Comparison of ENCODE assay signal across 13 cellular contexts in the genomic region with DNA sequence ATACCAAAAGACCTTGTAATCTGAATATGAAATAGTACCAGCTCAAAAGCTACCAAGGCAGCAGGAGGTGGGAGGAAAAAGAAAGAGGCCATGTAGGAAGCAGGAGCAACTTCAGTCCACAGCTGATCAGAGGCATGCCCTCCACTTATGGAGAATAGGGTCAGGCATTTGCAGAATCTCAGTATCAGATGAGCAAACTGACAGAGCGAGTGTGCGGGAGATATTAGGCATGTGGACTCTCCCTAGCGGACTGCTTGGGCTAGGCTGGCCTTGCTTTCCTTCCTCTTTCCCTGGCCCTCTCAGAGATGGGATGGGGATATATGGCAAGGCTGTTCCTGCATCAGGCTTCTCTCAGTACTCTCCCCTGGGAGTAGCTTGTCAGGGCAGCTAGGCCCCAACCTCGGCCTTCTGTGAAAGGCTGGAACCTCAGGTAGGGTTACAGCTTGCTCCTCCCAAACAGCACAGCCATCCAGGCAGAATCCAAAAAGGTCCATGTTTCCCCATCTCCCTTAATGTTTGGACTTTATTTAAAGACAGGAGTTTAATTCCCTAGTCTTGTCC. TPM values are rescaled to one million over a fixed set of nuclear protein-coding genes. Genes with fewer than 3 reads are reported as not detected.
DNase-seq lines count a peak whose midpoint lies in the region; ATAC-seq and TF ChIP-seq lines count a peak whose summit lies in the region.
"Had no signal": no experiment of that assay in that cellular context is flagged by ENCODE, and none has a peak within 500 bp of the region (broad histone marks: within the 10 kb centered on the region; RNA-seq: fewer than 3 reads in every experiment).

No MANE protein-coding gene starts in this region.

- H3K27me3 Mint-ChIP-seq in GM23338 (ENCODE audit: insufficient read depth, low read depth, poor library complexity) = peaks cover 69% of the 10 kb centered on the region
- H3K27me3 Mint-ChIP-seq in activated naive CD8-positive, alpha-beta T cell treated with anti-CD3 and anti-CD28 coated beads, Interleukin-2, amount 50 U/mL, for 24 hours = no peaks in the 10 kb centered on the region
- H3K27me3 Mint-ChIP-seq in nephron (ENCODE audit: low read depth) = peaks cover 30% of the 10 kb centered on the region

- no peak overlapping the region for H3K27ac Mint-ChIP-seq in GM23338
- H3K27ac Mint-ChIP-seq in activated naive CD8-positive, alpha-beta T cell treated with anti-CD3 and anti-CD28 coated beads, Interleukin-2, amount 50 U/mL, for 24 hours = peak overlapping the region; percentile 93
- peak overlapping the region; percentile 67 to 84 (median 75) for H3K27ac Mint-ChIP-seq in nephron

- H3K36me3 Mint-ChIP-seq in GM23338 (ENCODE audit: low read depth) (peaks cover 22% of the 10 kb centered on the region), nephron (ENCODE audit: low read depth) (peaks cover 5% of the 10 kb centered on the region)
- no peaks in the 10 kb centered on the region for H3K36me3 Mint-ChIP-seq in activated naive CD8-positive, alpha-beta T cell treated with anti-CD3 and anti-CD28 coated beads, Interleukin-2, amount 50 U/mL, for 24 hours (ENCODE audit: low read depth)

- H2AFZ ChIP-seq in GM23338 (no peak overlapping the region), osteoblast (ENCODE audit: low read length) (no peak overlapping the region)

- DNase-seq in CD1c-positive myeloid dendritic cell (ENCODE audit: extremely low spot score) (peak; percentile 46), GM23338 (ENCODE audit: low spot score) (no peak), NCI-H1105 treated with DMSO at 0.1 percent for 48 hours (lab: John Stamatoyannopoulos, UW) (no peak), activated gamma-delta T cell (lab: John Stamatoyannopoulos, UW) (no peak), NCI-H2029 treated with DMSO at 0.1 percent for 48 hours (lab: John Stamatoyannopoulos, UW) (no peak), osteoblast (ENCODE audit: insufficient read length, low spot score, missing footprints) (no peak)
- no peak for DNase-seq in activated naive CD8-positive, alpha-beta T cell treated with anti-CD3 and anti-CD28 coated beads, Interleukin-2, amount 50 U/mL, for 24 hours
- DNase-seq: activated CD8-positive, alpha-beta memory T cell treated with anti-CD3 and anti-CD28 coated beads, Interleukin-2, amount 50 U/mL, for 48 hours; GOT3; NCI-H1436 treated with DMSO at 0.1 percent for 48 hours; T-helper 9 cell had no signal

- H3K4me2 ChIP-seq in GM23338 (peak overlapping the region; percentile 86), osteoblast (ENCODE audit: insufficient read depth, low read length) (no peak overlapping the region)

- H3K27me3 ChIP-seq in GM23338 (ENCODE audit: insufficient read depth) = peaks cover 71% of the 10 kb centered on the region
- H3K27me3 ChIP-seq in osteoblast (ENCODE audit: insufficient read depth, low read length) = no peaks in the 10 kb centered on the region

- H3K4me1 ChIP-seq in GM23338 (ENCODE audit: insufficient read depth) (peaks cover 31% of the 10 kb centered on the region), osteoblast (ENCODE audit: insufficient read depth, low read length) (peaks cover 19% of the 10 kb centered on the region)

- peaks cover 10% of the 10 kb centered on the region; the same call in 1 of the 2 replicates for H3K79me2 ChIP-seq in GM23338 (replicated peaks; ENCODE audit: insufficient read depth)
- H3K79me2 ChIP-seq in osteoblast (ENCODE audit: insufficient read depth, low read length) = no peaks in the 10 kb centered on the region

- H3K9me2 ChIP-seq in GM23338 (ENCODE audit: insufficient read depth) = no peaks in the 10 kb centered on the region

- H3K4me1 Mint-ChIP-seq in GM23338 = peaks cover 28% of the 10 kb centered on the region
- H3K4me1 Mint-ChIP-seq in activated naive CD8-positive, alpha-beta T cell treated with anti-CD3 and anti-CD28 coated beads, Interleukin-2, amount 50 U/mL, for 24 hours = peaks cover 87% of the 10 kb centered on the region
- H3K4me1 Mint-ChIP-seq in nephron = peaks cover 70% of the 10 kb centered on the region

- H3K4me3 ChIP-seq in GM23338 (peak overlapping the region; percentile 59), osteoblast (ENCODE audit: insufficient read depth, low read length) (no peak overlapping the region)

- H3F3A ChIP-seq in GM23338 (replicated peaks; ENCODE audit: low read depth) = 0 out of 2 replicates have a peak, but pooled peaks cover 10% of the 10 kb centered on the region

- no peaks in the 10 kb centered on the region for H3K9me3 ChIP-seq in osteoblast (ENCODE audit: low read depth, low read length)

- peak; percentile 14 for ATAC-seq in GM23338
- no peak for ATAC-seq in activated naive CD8-positive, alpha-beta T cell treated with anti-CD3 and anti-CD28 coated beads, Interleukin-2, amount 50 U/mL, for 24 hours
- ATAC-seq: HepG2 had no signal

- H3K4me3 Mint-ChIP-seq in GM23338 (no peak overlapping the region), nephron (peak overlapping the region; percentile 5 to 81 (median 66))
- peak overlapping the region; percentile 2 for H3K4me3 Mint-ChIP-seq in activated naive CD8-positive, alpha-beta T cell treated with anti-CD3 and anti-CD28 coated beads, Interleukin-2, amount 50 U/mL, for 24 hours

- no peak for TF ChIP-seq CTCF in GM23338 (conservative IDR thresholded peaks at IDR 0.05; ENCODE audit: low read depth in 2 of 2)
- TF ChIP-seq CTCF in nephron (IDR thresholded peaks at IDR 0.05; ENCODE audit: unreplicated experiment in 3 of 3) = no peak
- no peak for TF ChIP-seq CTCF in osteoblast (IDR thresholded peaks at IDR 0.05; ENCODE audit: extremely low read depth, low read depth, low read length)

- H4K20me1 ChIP-seq in GM23338 (replicated peaks; ENCODE audit: insufficient read depth) = peaks cover 71% of the 10 kb centered on the region
- H4K20me1 ChIP-seq in osteoblast (ENCODE audit: insufficient read depth, low read length) = no peaks in the 10 kb centered on the region

- H3K27ac ChIP-seq in GM23338 (ENCODE audit: low read depth) (no peak overlapping the region), osteoblast (ENCODE audit: low read depth, low read length) (no peak overlapping the region)

- H3K9me3 Mint-ChIP-seq in GM23338 = no peaks in the 10 kb centered on the region
- H3K9me3 Mint-ChIP-seq in activated naive CD8-positive, alpha-beta T cell treated with anti-CD3 and anti-CD28 coated beads, Interleukin-2, amount 50 U/mL, for 24 hours = no peaks in the 10 kb centered on the region
- no peaks in the 10 kb centered on the region for H3K9me3 Mint-ChIP-seq in nephron

- peaks cover 11% of the 10 kb centered on the region; the same call in 1 of the 2 replicates for H3K36me3 ChIP-seq in GM23338 (ENCODE audit: insufficient read depth)
- no peaks in the 10 kb centered on the region for H3K36me3 ChIP-seq in osteoblast (ENCODE audit: insufficient read depth, low read length)

RNA-seq across cellular contexts. Expression of a gene that starts 37.0 kb away (rescaled TPM):
- total RNA-seq in GM23338 (2014; rRNA removed; shearing (Covaris generic)) = 49.0 and 52.6 TPM in 2 replicates
- polyA plus RNA-seq in GM23338 (2016; fragmentation: Nextera tagmentation; extraction: Ambion mirVana) = 25.2 and 25.6 TPM in 2 replicates
- 64.2 and 67.3 TPM in 2 replicates for total RNA-seq in osteoblast
